29 cellular contexts compared by ENCODE assay signal in the genomic region with DNA sequence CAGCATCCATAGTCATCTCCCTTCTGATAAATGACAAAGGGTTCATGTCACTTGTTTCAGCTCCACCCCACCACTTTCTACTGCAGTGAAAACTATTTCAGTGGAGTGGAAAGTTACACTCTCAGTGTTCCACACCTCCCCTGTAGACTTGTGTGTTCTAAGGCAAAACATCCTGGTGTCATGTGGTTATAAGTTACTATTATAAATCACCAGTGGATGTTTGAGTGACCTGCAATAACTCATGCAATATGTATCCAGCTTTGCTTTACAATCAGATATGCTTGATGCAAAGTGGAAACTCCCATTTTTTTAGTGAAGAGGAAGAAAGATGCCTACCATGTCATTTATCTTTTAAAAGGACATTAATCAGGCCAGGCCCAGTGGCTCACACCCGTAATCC.
"Had no signal": no experiment of that assay in that cellular context is flagged by ENCODE, and none has a peak within 500 bp of the region (broad histone marks: within the 10 kb centered on the region; RNA-seq: fewer than 3 reads in every experiment).

No MANE protein-coding gene starts in this region.

- H3K9ac ChIP-seq: parathyroid adenoma had no signal

- H3K4me2 ChIP-seq: smooth muscle cell had no signal

- H3K27me3 ChIP-seq: left lung, right atrium auricular region, right lobe of liver, stomach, testis, thyroid gland, transverse colon, upper lobe of left lung had no signal

- H3K79me2 ChIP-seq: parathyroid adenoma had no signal

- H3K4me3 Mint-ChIP-seq: immature natural killer cell; naive thymus-derived CD8-positive, alpha-beta T cell; nephron; neural crest cell; stimulated activated naive B cell treated with anti-CD40 and anti-IgM and Interleukin-4, amounts not matched to agents 10 μg/mL and 1 μg/mL and 100 μg/mL, for 72 hours had no signal

- H2AFZ ChIP-seq: parathyroid adenoma had no signal

- FAIRE-seq: islet of Langerhans, kidney had no signal

- H3K4me1 ChIP-seq: parathyroid adenoma, right atrium auricular region, right lobe of liver, testis, transverse colon had no signal

- H3K36me3 ChIP-seq: right lobe of liver, thyroid gland had no signal

- H3K27me3 Mint-ChIP-seq: naive thymus-derived CD8-positive, alpha-beta T cell; progenitor cell of endocrine pancreas; stimulated activated naive B cell treated with anti-CD40 and anti-IgM and Interleukin-4, amounts not matched to agents 10 μg/mL and 1 μg/mL and 100 μg/mL, for 72 hours had no signal

- H3K27ac Mint-ChIP-seq: immature natural killer cell; progenitor cell of endocrine pancreas; stimulated activated naive B cell treated with anti-CD40 and anti-IgM and Interleukin-4, amounts not matched to agents 10 μg/mL and 1 μg/mL and 100 μg/mL, for 72 hours had no signal

- H3K27ac ChIP-seq: lower lobe of right lung, parathyroid adenoma, right atrium auricular region, right lobe of liver, testis, thyroid gland, transverse colon, upper lobe of left lung had no signal

- H3K9me3 ChIP-seq: left lung, lower lobe of right lung, right atrium auricular region, right lobe of liver, stomach, testis, thyroid gland, transverse colon, upper lobe of left lung had no signal

- H3K4me3 ChIP-seq: left lung, lower lobe of right lung, right atrium auricular region, right lobe of liver, smooth muscle cell, stomach, testis, thyroid gland, transverse colon, upper lobe of left lung had no signal

- ATAC-seq: left colon; left lung; lower lobe of right lung; naive thymus-derived CD8-positive, alpha-beta T cell; right lobe of liver; stimulated activated naive B cell treated with anti-CD40 and anti-IgM and Interleukin-4, amounts not matched to agents 10 μg/mL and 1 μg/mL and 100 μg/mL, for 72 hours; stimulated activated naive CD8-positive, alpha-beta T cell treated with anti-CD3 and anti-CD28 coated beads, Interleukin-15, Interleukin-2, amounts not matched to agents 100 U/mL and 50 U/mL, for 24 hours had no signal

- DNase-seq: hippocampal formation; immature natural killer cell; kidney; left colon; left lung; lower lobe of right lung; mammary epithelial cell; mesenchymal stem cell; naive thymus-derived CD8-positive, alpha-beta T cell; occipital lobe; right lobe of liver; stimulated activated CD4-positive, alpha-beta T cell treated with anti-CD3 and anti-CD28 coated beads, Interleukin-12 subunit alpha, Interleukin-12 subunit beta, amount 100 ng/mL, for 4 hours; stimulated activated CD4-positive, alpha-beta T cell treated with anti-CD3 and anti-CD28 coated beads, Interleukin-15, amount 100 ng/mL, for 24 hours; stimulated activated CD4-positive, alpha-beta T cell treated with anti-CD3 and anti-CD28 coated beads, Interleukin-2, amount 100 ng/mL, for 24 hours; stimulated activated CD4-positive, alpha-beta T cell treated with anti-CD3 and anti-CD28 coated beads, Interleukin-4, amount 100 ng/mL, for 1 hour; stimulated activated naive B cell treated with anti-CD40 and anti-IgM and Interleukin-4, amounts not matched to agents 10 μg/mL and 1 μg/mL and 100 μg/mL, for 72 hours; stimulated activated naive CD8-positive, alpha-beta T cell treated with anti-CD3 and anti-CD28 coated beads, Interleukin-15, Interleukin-2, amounts not matched to agents 100 U/mL and 50 U/mL, for 24 hours; stomach; testis; thyroid gland; transverse colon; upper lobe of left lung had no signal
